1 cellular context compared by ENCODE assay signal in genomic region chr9:68678430-68678829, GRCh38.
A peak's percentile ranks its signal among the peaks of the same experiment; 100 is the strongest.
TF ChIP-seq lines count a peak whose summit lies in the region.

No MANE protein-coding gene starts in this region.

TF ChIP-seq in HepG2, 621 proteins besides CTCF, POLR2A, EP300 and RAD21 (continued from another document):
- TF ChIP-seq KIAA2018 (CRISPR knock-in tag; IDR thresholded peaks at IDR 0.05; ENCODE audit: borderline replicate concordance) (no peak), ZMAT3 (CRISPR knock-in tag; conservative IDR thresholded peaks at IDR 0.05) (no peak), SIN3A (IDR thresholded peaks at IDR 0.05; ENCODE audit: borderline replicate concordance, low read depth, low read length) (no peak), GFI1 (CRISPR knock-in tag; IDR thresholded peaks at IDR 0.05; ENCODE audit: borderline replicate concordance) (peak; percentile 74), ZNF558 (CRISPR knock-in tag; IDR thresholded peaks at IDR 0.05; ENCODE audit: borderline replicate concordance) (0 out of 2 replicates have a peak, but pooled peaks have one; percentile 13), SMC3 (IDR thresholded peaks at IDR 0.05; ENCODE audit: low read length) (peak; percentile 45; the same call in 1 of the 2 replicates), HMGXB4 (CRISPR knock-in tag; IDR thresholded peaks at IDR 0.05; ENCODE audit: borderline replicate concordance in 1 of 2, low read depth in 1 of 2) (0 out of 4 replicates have a peak, but pooled peaks have one; percentile 19 to 37), MAX (IDR thresholded peaks at IDR 0.05) (no peak), XRCC5 (optimal IDR thresholded peaks at IDR 0.05; ENCODE audit: low read length) (peak; percentile 24), PHF21A (CRISPR knock-in tag; IDR thresholded peaks at IDR 0.05) (peak; percentile 48; the same call in 1 of the 2 replicates), PHF8 (CRISPR knock-in tag; IDR thresholded peaks at IDR 0.05) (no peak), STAG1 (CRISPR knock-in tag; IDR thresholded peaks at IDR 0.05) (peak; percentile 49), HMG20B (CRISPR knock-in tag; conservative IDR thresholded peaks at IDR 0.05) (0 out of 2 replicates have a peak, but pooled peaks have one; percentile 51)
